ENCODE assay signal across 21 cellular contexts in the genomic region with DNA sequence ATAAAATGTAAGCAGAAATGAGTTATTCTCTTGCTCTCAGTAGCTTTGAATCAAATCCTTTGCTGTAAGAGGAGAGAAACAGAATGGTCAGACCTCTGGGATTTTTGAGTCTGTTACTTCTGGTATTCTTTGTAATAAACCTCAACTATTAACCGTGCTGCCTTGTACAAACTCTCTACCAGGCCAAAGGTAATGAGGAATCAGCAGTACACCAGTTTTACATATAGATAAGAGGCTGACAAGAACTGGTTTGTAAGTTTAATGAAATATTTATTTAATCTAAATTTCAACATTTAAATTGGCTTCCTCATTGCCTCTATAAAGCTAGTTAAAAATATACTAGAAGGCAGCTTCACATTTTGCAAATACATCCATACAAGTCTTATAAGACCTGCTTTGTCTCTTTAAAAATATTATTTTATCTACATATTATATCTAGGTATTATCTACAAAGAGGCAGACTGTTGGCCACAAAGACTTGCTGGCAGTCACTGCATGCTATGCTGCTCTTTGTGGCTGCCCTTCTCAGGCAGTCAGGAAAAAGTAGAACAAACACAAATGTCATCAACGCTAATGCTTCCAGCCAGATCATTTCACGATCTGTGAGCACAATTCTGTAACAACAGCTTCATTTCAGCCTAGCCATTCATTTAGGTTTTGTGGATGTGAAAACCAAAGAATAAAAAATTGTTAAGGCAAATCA.
DNase-seq lines count a peak whose midpoint lies in the region; ATAC-seq, FAIRE-seq and TF ChIP-seq lines count a peak whose summit lies in the region.
"Had no signal": no experiment of that assay in that cellular context is flagged by ENCODE, and none has a peak within 500 bp of the region (broad histone marks: within the 10 kb centered on the region; RNA-seq: fewer than 3 reads in every experiment).

No MANE protein-coding gene starts in this region.

- no peak for TF ChIP-seq RAD21 in IMR-90 (IDR thresholded peaks at IDR 0.05; ENCODE audit: low read length)

- no peaks in the 10 kb centered on the region for H3K27me3 ChIP-seq in IMR-90 (ENCODE audit: control insufficient read depth, insufficient read depth, low read length)
- H3K27me3 ChIP-seq in gastroesophageal sphincter: no peaks in the 10 kb centered on the region

- H3K9me3 ChIP-seq in IMR-90 (ENCODE audit: control insufficient read depth, insufficient read depth, low read length) (no peaks in the 10 kb centered on the region), mucosa of descending colon (no peaks in the 10 kb centered on the region), gastroesophageal sphincter (no peaks in the 10 kb centered on the region)
- H3K9me3 ChIP-seq: psoas muscle had no signal

- no peak overlapping the region for H3K18ac ChIP-seq in IMR-90 (ENCODE audit: low read depth, low read length)

- no peak overlapping the region for H2BK15ac ChIP-seq in IMR-90 (ENCODE audit: low read depth, low read length)

- no peak for FAIRE-seq in GM12891 (lab: Jason Lieb, UNC)
- FAIRE-seq: bronchial epithelial cell had no signal

- H3K36me3 ChIP-seq in IMR-90 (ENCODE audit: control insufficient read depth, insufficient read depth, low read length) (peaks cover 15% of the 10 kb centered on the region), mucosa of descending colon (ENCODE audit: low read depth) (no peaks in the 10 kb centered on the region), gastroesophageal sphincter (peaks cover 0 to 31% of the 10 kb centered on the region in 2 donors)

- ATAC-seq in IMR-90 (ENCODE audit: low read depth) (peak; percentile 48; the same call in 1 of the 2 replicates), mucosa of descending colon (peak; percentile 83), gastroesophageal sphincter (no peak)
- ATAC-seq: natural killer cell, psoas muscle, T-helper 17 cell had no signal

- no peak overlapping the region for H2BK120ac ChIP-seq in IMR-90 (ENCODE audit: low read depth, low read length)

- H4K8ac ChIP-seq in IMR-90 (ENCODE audit: low read depth in 2 of 2, low read length in 2 of 2): no peak overlapping the region

- H3K9ac ChIP-seq in IMR-90 (ENCODE audit: low read depth, low read length): no peak overlapping the region

- no peak overlapping the region for H3K4me2 ChIP-seq in IMR-90 (ENCODE audit: low read depth, low read length)

- DNase-seq in IMR-90: no peak
- DNase-seq in globus pallidus (ENCODE audit: low spot score): peak; percentile 75
- DNase-seq in mucosa of descending colon: peak in 1 of 3 donors; percentile 55
- DNase-seq in GM12891 (ENCODE audit: insufficient read length, low spot score): no peak
- no peak for DNase-seq in mesenteric fat pad (ENCODE audit: low spot score)
- no peak for DNase-seq in NCI-H2029 treated with DMSO at 0.1 percent for 48 hours (lab: John Stamatoyannopoulos, UW)
- DNase-seq: activated CD8-positive, alpha-beta memory T cell treated with anti-CD3 and anti-CD28 coated beads, Interleukin-2, amount 50 U/mL, for 48 hours; activated naive CD4-positive, alpha-beta T cell; GDM1; islet precursor cell; natural killer cell; NCI-H187 treated with DMSO at 0.1 percent for 48 hours; NCI-H748 treated with DMSO at 0.1 percent for 48 hours; psoas muscle; stimulated activated CD4-positive, alpha-beta T cell treated with anti-CD3 and anti-CD28 coated beads, Interleukin-1b, Interleukin-23, amount 100 ng/mL, for 48 hours; T-helper 17 cell; trophoblast cell had no signal

- no peak overlapping the region for H2AK5ac ChIP-seq in IMR-90 (ENCODE audit: low read depth, low read length)

- no peak overlapping the region for H2AK9ac ChIP-seq in IMR-90 (replicated peaks; ENCODE audit: low read depth, low read length, poor library complexity)

- H4K20me1 ChIP-seq in IMR-90 (ENCODE audit: insufficient read depth, low read length): no peaks in the 10 kb centered on the region

- dilution Hi-C loops in IMR-90 (cut with HindIII; ENCODE audit: low sequenced_read_pairs, unreplicated experiment): no loop called here

- H3K27ac ChIP-seq in IMR-90 (ENCODE audit: insufficient read depth, low read length) (no peak overlapping the region), VCaP (peak overlapping the region; percentile 78), gastroesophageal sphincter (peak overlapping the region in 1 of 4 donors; percentile 34)
- H3K27ac ChIP-seq: psoas muscle, RWPE1 had no signal

- TF ChIP-seq CTCF in IMR-90 (conservative IDR thresholded peaks at IDR 0.05; ENCODE audit: low read depth, low read length) (no peak), VCaP (conservative IDR thresholded peaks at IDR 0.05) (no peak), mucosa of descending colon (IDR thresholded peaks at IDR 0.05) (no peak), gastroesophageal sphincter (IDR thresholded peaks at IDR 0.05) (no peak)

- WGBS in IMR-90 (ENCODE audit: extremely low coverage in 2 of 2, insufficient read length in 1 of 2), 2 experiments: no CpG with 5 or more reads among the region's 3 CpGs
- WGBS in gastroesophageal sphincter (ENCODE audit: low coverage in 1 of 2), 2 donors: 31 to 46% methylated on average over 3 of the region's 3 CpGs

- no peak overlapping the region for H2AFZ ChIP-seq in IMR-90 (replicated peaks; ENCODE audit: low read length, poor library complexity)

- TF ChIP-seq EP300 in gastroesophageal sphincter (IDR thresholded peaks at IDR 0.05): no peak

- H3K9me1 ChIP-seq in IMR-90 (ENCODE audit: insufficient read depth, low read length): peaks cover 3% of the 10 kb centered on the region; the same call in 1 of the 2 replicates

- H4K5ac ChIP-seq in IMR-90 (ENCODE audit: low read depth, low read length): no peak overlapping the region

- H3K79me1 ChIP-seq in IMR-90 (ENCODE audit: low read depth in 1 of 2, low read length in 2 of 2): peaks cover 10 to 21% of the 10 kb centered on the region in 2 experiments; a peak in 3 of 4 replicates

- no peak overlapping the region for H4K91ac ChIP-seq in IMR-90 (ENCODE audit: insufficient read depth, low read depth, low read length)

- no peaks in the 10 kb centered on the region for H3K4me1 ChIP-seq in IMR-90 (ENCODE audit: control insufficient read depth, insufficient read depth, low read length)
- peaks cover 37% of the 10 kb centered on the region for H3K4me1 ChIP-seq in mucosa of descending colon (ENCODE audit: low read depth)
- peaks cover 0 to 30% (median 9%) of the 10 kb centered on the region in 3 donors for H3K4me1 ChIP-seq in gastroesophageal sphincter
- H3K4me1 ChIP-seq: psoas muscle had no signal

- intact Hi-C loops in IMR-90 (cut with micrococcal nuclease) (no loop called here), mucosa of descending colon (cut with DNase I, micrococcal nuclease) (no loop called here)

- POLR2A ChIA-PET in IMR-90 (lab: Charles Lee; ENCODE audit: unreplicated experiment): no interaction called here

- H3K14ac ChIP-seq in IMR-90 (replicated peaks; ENCODE audit: low read depth, low read length): no peak overlapping the region

- BruUV-seq in IMR-90 (replicated peaks; lab: Mats Ljungman, UMichigan): no TSS peak

- H3K4me3 ChIP-seq in IMR-90 (ENCODE audit: insufficient read depth, low read depth, low read length) (no peak overlapping the region), mucosa of descending colon (no peak overlapping the region), gastroesophageal sphincter (no peak overlapping the region)
- H3K4me3 ChIP-seq: psoas muscle had no signal

- TF ChIP-seq POLR2A in IMR-90 (IDR thresholded peaks at IDR 0.05; ENCODE audit: low read depth, low read length) (no peak), GM12891 (IDR thresholded peaks at IDR 0.05; ENCODE audit: low read depth, low read length) (no peak), gastroesophageal sphincter (IDR thresholded peaks at IDR 0.05) (no peak)

- no peak overlapping the region for H3K23ac ChIP-seq in IMR-90 (ENCODE audit: low read depth, low read length)

- CTCF ChIA-PET in IMR-90 (lab: Yijun Ruan, JAX): interaction anchor here (0.9 kb wide), 1 partner anchor 138 kb away, joined by 3 read pairs; no protein-coding TSS in a partner anchor

- in situ Hi-C loops in IMR-90 (cut with MboI; ENCODE audit: low sequenced_read_pairs): no loop called here

- H2BK20ac ChIP-seq in IMR-90 (ENCODE audit: low read depth, low read length): no peak overlapping the region

- no peak overlapping the region for H3K56ac ChIP-seq in IMR-90 (ENCODE audit: extremely low read depth, insufficient read depth, low read length)

- no peak overlapping the region for H2BK5ac ChIP-seq in IMR-90 (ENCODE audit: low read depth, low read length, poor library complexity, severe bottlenecking)

- H3K4ac ChIP-seq in IMR-90 (ENCODE audit: low read depth, low read length): no peak overlapping the region

TF ChIP-seq in IMR-90, 13 proteins besides CTCF, POLR2A, EP300 and RAD21:
- TF ChIP-seq, protein P1, sequence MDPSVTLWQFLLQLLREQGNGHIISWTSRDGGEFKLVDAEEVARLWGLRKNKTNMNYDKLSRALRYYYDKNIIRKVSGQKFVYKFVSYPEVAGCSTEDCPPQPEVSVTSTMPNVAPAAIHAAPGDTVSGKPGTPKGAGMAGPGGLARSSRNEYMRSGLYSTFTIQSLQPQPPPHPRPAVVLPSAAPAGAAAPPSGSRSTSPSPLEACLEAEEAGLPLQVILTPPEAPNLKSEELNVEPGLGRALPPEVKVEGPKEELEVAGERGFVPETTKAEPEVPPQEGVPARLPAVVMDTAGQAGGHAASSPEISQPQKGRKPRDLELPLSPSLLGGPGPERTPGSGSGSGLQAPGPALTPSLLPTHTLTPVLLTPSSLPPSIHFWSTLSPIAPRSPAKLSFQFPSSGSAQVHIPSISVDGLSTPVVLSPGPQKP (IDR thresholded peaks at IDR 0.05; ENCODE audit: borderline replicate concordance, low read depth, low read length): no peak
TF ChIP-seq in IMR-90: peak in this region for 0.

TF ChIP-seq in GM12891, 5 proteins besides CTCF, POLR2A, EP300 and RAD21:
- TF ChIP-seq TAF1 (IDR thresholded peaks at IDR 0.05; ENCODE audit: low read depth, low read length) (no peak), POU2F2 (IDR thresholded peaks at IDR 0.05; ENCODE audit: low read depth, low read length) (no peak), SPI1 (IDR thresholded peaks at IDR 0.05; ENCODE audit: low read depth, low read length) (no peak), PAX5 (IDR thresholded peaks at IDR 0.05; ENCODE audit: insufficient read depth, low read length, severe bottlenecking) (no peak), POLR2AphosphoS5 (IDR thresholded peaks at IDR 0.05; ENCODE audit: low read depth, low read length) (no peak)
TF ChIP-seq in GM12891: peak in this region for 0.
